Comparison of ENCODE assay signal across 2 cellular contexts in genomic region chr20:31470946-31471345, GRCh38. TPM values are rescaled to one million over a fixed set of nuclear protein-coding genes. Genes with fewer than 3 reads are reported as not detected.
"Had no signal": no experiment of that assay in that cellular context is flagged by ENCODE, and none has a peak within 500 bp of the region (broad histone marks: within the 10 kb centered on the region; RNA-seq: fewer than 3 reads in every experiment).

No MANE protein-coding gene starts in this region.

RNA-seq across cellular contexts. Expression of gene DEFB124, which starts 4.0 kb away (rescaled TPM):
- total RNA-seq: G401, GM12878 had no signal

RNA-seq across cellular contexts. Expression of gene REM1, which starts 4.1 kb away (rescaled TPM):
- total RNA-seq: G401, GM12878 had no signal

RNA-seq across cellular contexts. Expression of gene DEFB123, which starts 30.5 kb away (rescaled TPM):
- total RNA-seq: G401, GM12878 had no signal
